In genomic region chr3:112297714-112298113, GRCh38 we compare ENCODE assay signal across 1 cellular context.
TF ChIP-seq lines count a peak whose summit lies in the region.

No MANE protein-coding gene starts in this region.

TF ChIP-seq in GM12878, 131 proteins besides CTCF, POLR2A, EP300 and RAD21:
- TF ChIP-seq NKRF (conservative IDR thresholded peaks at IDR 0.05) (no peak), NBN (IDR thresholded peaks at IDR 0.05) (no peak), ETV6 (conservative IDR thresholded peaks at IDR 0.05 in 1 of 2, IDR thresholded peaks at IDR 0.05 in 1 of 2; ENCODE audit: borderline replicate concordance in 1 of 2, low read depth in 1 of 2) (peak in 1 of 2 experiments; percentile 64; a peak in 2 of 4 replicates), MEF2B (IDR thresholded peaks at IDR 0.05; ENCODE audit: partially characterized antibody, poor library complexity, severe bottlenecking) (peak; percentile 36), FOXM1 (IDR thresholded peaks at IDR 0.05; ENCODE audit: low read depth, low read length) (0 out of 2 replicates have a peak, but pooled peaks have one; percentile 44), RUNX3 (IDR thresholded peaks at IDR 0.05; ENCODE audit: low read length) (no peak), REST (IDR thresholded peaks at IDR 0.05; ENCODE audit: low read depth, low read length) (no peak), DPF2 (IDR thresholded peaks at IDR 0.05) (no peak), E2F4 (IDR thresholded peaks at IDR 0.05; ENCODE audit: low read depth, low read length) (no peak), CHD4 (IDR thresholded peaks at IDR 0.05) (no peak), NFIC (IDR thresholded peaks at IDR 0.05; ENCODE audit: low read depth, low read length) (0 out of 2 replicates have a peak, but pooled peaks have one; percentile 55), MLLT1 (IDR thresholded peaks at IDR 0.05) (0 out of 2 replicates have a peak, but pooled peaks have one; percentile 1), ZBED1 (IDR thresholded peaks at IDR 0.05; ENCODE audit: borderline replicate concordance) (no peak), ZBTB40 (IDR thresholded peaks at IDR 0.05; ENCODE audit: borderline replicate concordance) (peak; percentile 67), MEF2A (IDR thresholded peaks at IDR 0.05; ENCODE audit: insufficient read depth, low read depth, low read length) (peak; percentile 75; the same call in 1 of the 2 replicates), CBX5 (IDR thresholded peaks at IDR 0.05; ENCODE audit: low read depth) (no peak), TARDBP (IDR thresholded peaks at IDR 0.05; ENCODE audit: borderline replicate concordance) (no peak), FOXK2 (IDR thresholded peaks at IDR 0.05) (no peak), ATF2 (IDR thresholded peaks at IDR 0.05; ENCODE audit: low read length) (0 out of 2 replicates have a peak, but pooled peaks have one; percentile 21), JUNB (IDR thresholded peaks at IDR 0.05) (no peak), SIX5 (IDR thresholded peaks at IDR 0.05; ENCODE audit: low read depth, low read length, severe bottlenecking) (no peak), POLR2AphosphoS5 (IDR thresholded peaks at IDR 0.05; ENCODE audit: low read length) (no peak), RBBP5 (conservative IDR thresholded peaks at IDR 0.05) (no peak), SREBF1 (IDR thresholded peaks at IDR 0.05; ENCODE audit: low read length) (no peak), NFYA (IDR thresholded peaks at IDR 0.05; ENCODE audit: borderline replicate concordance, low read depth, low read length) (no peak), WRNIP1 (IDR thresholded peaks at IDR 0.05; ENCODE audit: borderline replicate concordance, low read depth, low read length) (no peak), CEBPB (IDR thresholded peaks at IDR 0.05; ENCODE audit: borderline replicate concordance in 1 of 2, low read depth in 2 of 2, low read length in 2 of 2) (0 out of 4 replicates have a peak, but pooled peaks of 1 of the 2 experiments have one; percentile 30), MXI1 (IDR thresholded peaks at IDR 0.05; ENCODE audit: low read depth, low read length) (no peak), HSF1 (IDR thresholded peaks at IDR 0.05; ENCODE audit: low read depth, low read length) (no peak), MYC (IDR thresholded peaks at IDR 0.05; ENCODE audit: insufficient read depth, insufficient read length, insufficient replicate concordance, low read length, severe bottlenecking) (no peak), NR2C1 (IDR thresholded peaks at IDR 0.05) (no peak), ZNF207 (IDR thresholded peaks at IDR 0.05; ENCODE audit: borderline replicate concordance) (no peak), TBL1XR1 (IDR thresholded peaks at IDR 0.05; ENCODE audit: low read depth, low read length) (no peak), MTA2 (IDR thresholded peaks at IDR 0.05; ENCODE audit: low read depth) (peak; percentile 26; the same call in 1 of the 2 replicates)
